ENCODE assay signal across 2 cellular contexts in genomic region chr9:93151097-93151784, GRCh38.
TF ChIP-seq lines count a peak whose summit lies in the region.

No MANE protein-coding gene starts in this region.

TF ChIP-seq in GM23338, 12 proteins besides CTCF, POLR2A, EP300 and RAD21:
- no peak for TF ChIP-seq ETS1 (IDR thresholded peaks at IDR 0.05)
- TF ChIP-seq ZNF114 (CRISPR knock-in tag; IDR thresholded peaks at IDR 0.05) = no peak
- TF ChIP-seq CREB1 (CRISPR knock-in tag; IDR thresholded peaks at IDR 0.05; ENCODE audit: low read depth) = no peak
- TF ChIP-seq STAT1 (IDR thresholded peaks at IDR 0.05; ENCODE audit: unreplicated experiment) = no peak
- TF ChIP-seq POLR2AphosphoS5 (IDR thresholded peaks at IDR 0.05; ENCODE audit: low read depth) = no peak
- TF ChIP-seq REST (IDR thresholded peaks at IDR 0.05; ENCODE audit: unreplicated experiment) = no peak
- no peak for TF ChIP-seq ZNF462 (CRISPR knock-in tag; IDR thresholded peaks at IDR 0.05)
- no peak for TF ChIP-seq ZNF331 (CRISPR knock-in tag; IDR thresholded peaks at IDR 0.05; ENCODE audit: low read depth)
- TF ChIP-seq EZH2phosphoT487 (IDR thresholded peaks at IDR 0.05; ENCODE audit: unreplicated experiment) = no peak
- no peak for TF ChIP-seq NANOG (IDR thresholded peaks at IDR 0.05; ENCODE audit: borderline replicate concordance)
- TF ChIP-seq JUNB (IDR thresholded peaks at IDR 0.05; ENCODE audit: unreplicated experiment) = no peak
- TF ChIP-seq EZH2 (IDR thresholded peaks at IDR 0.05; ENCODE audit: low read depth, unreplicated experiment) = no peak
TF ChIP-seq in GM23338: peak in this region for 0.

TF ChIP-seq in H1, 55 proteins besides CTCF, POLR2A, EP300 and RAD21:
- no peak for TF ChIP-seq CTBP2 (IDR thresholded peaks at IDR 0.05; ENCODE audit: borderline replicate concordance, insufficient read depth, insufficient read length, low read length)
- TF ChIP-seq CHD2 (IDR thresholded peaks at IDR 0.05; ENCODE audit: low read length) = no peak
- TF ChIP-seq SIX5 (IDR thresholded peaks at IDR 0.05; ENCODE audit: low read depth, low read length) = no peak
- TF ChIP-seq NANOG (IDR thresholded peaks at IDR 0.05; ENCODE audit: insufficient read depth, low read depth, low read length, poor library complexity, severe bottlenecking) = no peak
- no peak for TF ChIP-seq BCL11A (IDR thresholded peaks at IDR 0.05; ENCODE audit: low read depth in 2 of 2, low read length in 2 of 2)
- no peak for TF ChIP-seq SRF (IDR thresholded peaks at IDR 0.05; ENCODE audit: low read depth, low read length)
- TF ChIP-seq HDAC6 (IDR thresholded peaks at IDR 0.05; ENCODE audit: low read depth, low read length) = no peak
- no peak for TF ChIP-seq ATF3 (IDR thresholded peaks at IDR 0.05; ENCODE audit: insufficient read depth, low read depth, low read length)
- TF ChIP-seq ASH2L (IDR thresholded peaks at IDR 0.05; ENCODE audit: low read length) = no peak
- no peak for TF ChIP-seq RBBP5 (IDR thresholded peaks at IDR 0.05; ENCODE audit: borderline replicate concordance, low read depth, low read length)
- no peak for TF ChIP-seq FOSL1 (IDR thresholded peaks at IDR 0.05; ENCODE audit: insufficient read depth, low read depth, low read length)
- TF ChIP-seq USF2 (IDR thresholded peaks at IDR 0.05; ENCODE audit: low read length) = no peak
- no peak for TF ChIP-seq EZH2 (IDR thresholded peaks at IDR 0.05; ENCODE audit: low read depth, low read length, severe bottlenecking)
- no peak for TF ChIP-seq SAP30 (IDR thresholded peaks at IDR 0.05; ENCODE audit: insufficient read depth, insufficient replicate concordance, low read length)
- no peak for TF ChIP-seq CREB1 (IDR thresholded peaks at IDR 0.05)
- TF ChIP-seq TEAD4 (IDR thresholded peaks at IDR 0.05; ENCODE audit: low read depth, low read length) = no peak
- no peak for TF ChIP-seq SIN3A (conservative IDR thresholded peaks at IDR 0.05 in 1 of 2, IDR thresholded peaks at IDR 0.05 in 1 of 2; ENCODE audit: low read depth in 1 of 2, low read length in 2 of 2)
